19 cellular contexts compared by ENCODE assay signal in the genomic region with DNA sequence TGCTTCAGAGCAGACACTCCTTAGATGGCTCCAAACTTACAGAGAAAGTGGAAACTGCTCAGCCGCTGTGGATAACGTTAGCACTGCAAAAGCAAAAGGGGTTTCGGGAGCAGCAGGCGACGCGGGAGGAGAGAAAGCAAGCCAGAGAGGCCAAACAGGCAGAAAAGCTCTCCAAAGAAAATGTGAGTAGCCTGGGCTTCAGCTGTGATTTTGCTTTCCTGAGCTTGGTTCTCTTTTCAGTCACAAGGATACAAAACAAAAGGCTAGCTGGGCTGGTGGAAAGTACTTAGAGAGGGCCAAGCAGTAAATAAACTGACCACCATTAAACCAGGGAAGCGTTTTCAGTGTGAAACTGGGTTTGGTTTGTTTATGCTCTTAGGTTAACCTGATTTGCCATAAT.
"Had no signal": no experiment of that assay in that cellular context is flagged by ENCODE, and none has a peak within 500 bp of the region (broad histone marks: within the 10 kb centered on the region; RNA-seq: fewer than 3 reads in every experiment).

No MANE protein-coding gene starts in this region.

- H3K4me1 ChIP-seq: foreskin keratinocyte, lower lobe of right lung, pancreas, thyroid gland had no signal

- H3K9me3 Mint-ChIP-seq: activated CD4-positive, alpha-beta memory T cell treated with anti-CD3 and anti-CD28 coated beads, Interleukin-2, amount 10 ng/mL, durations not matched to agents 7 days and 5 days; activated naive CD4-positive, alpha-beta T cell treated with anti-CD3 and anti-CD28 coated beads, Interleukin-2, amount 10 ng/mL, durations not matched to agents 7 days and 5 days; activated naive CD8-positive, alpha-beta T cell treated with anti-CD3 and anti-CD28 coated beads, Interleukin-2, amount 50 U/mL, for 24 hours; activated T-cell treated with anti-CD3 and anti-CD28 coated beads, Interleukin-2, amount 50 U/mL, for 24 hours; activated T-helper 2 cell treated with anti-CD3 and anti-CD28 coated beads, Interferon-gamma antibody, Interleukin-2, Interleukin-4, amounts not matched to agents 10 μg/mL and 5 μg/mL and 100 μg/mL, durations not matched to agents 14 hours and 24 hours and 36 hours; stimulated activated naive B cell treated with anti-CD40 and anti-IgM and Interleukin-4, amounts not matched to agents 10 μg/mL and 1 μg/mL and 100 μg/mL, for 72 hours had no signal

- ATAC-seq: activated CD4-positive, alpha-beta T cell treated with anti-CD3 and anti-CD28 coated beads for 36 hours; activated naive CD8-positive, alpha-beta T cell treated with anti-CD3 and anti-CD28 coated beads, Interleukin-2, amount 50 U/mL, for 24 hours; foreskin keratinocyte; lower lobe of right lung; pancreas; stimulated activated naive B cell treated with anti-CD40 and anti-IgM and Interleukin-4, amounts not matched to agents 10 μg/mL and 1 μg/mL and 100 μg/mL, for 72 hours had no signal

- H3K36me3 ChIP-seq: lower lobe of right lung, pancreas, thyroid gland had no signal

- H3K27ac ChIP-seq: epithelial cell of prostate, foreskin keratinocyte, lower lobe of right lung, pancreas, thyroid gland had no signal

- H3K27me3 ChIP-seq: foreskin keratinocyte, pancreas, thyroid gland had no signal

- H3K36me3 Mint-ChIP-seq: activated naive CD4-positive, alpha-beta T cell treated with anti-CD3 and anti-CD28 coated beads, Interleukin-2, amount 10 ng/mL, durations not matched to agents 7 days and 5 days; stimulated activated naive B cell treated with anti-CD40 and anti-IgM and Interleukin-4, amounts not matched to agents 10 μg/mL and 1 μg/mL and 100 μg/mL, for 72 hours had no signal

- H3K9me3 ChIP-seq: lower lobe of right lung, pancreas, thyroid gland had no signal

- H3K4me3 ChIP-seq: lower lobe of right lung, pancreas, thyroid gland had no signal

- H3K4me3 Mint-ChIP-seq: activated CD4-positive, alpha-beta memory T cell treated with anti-CD3 and anti-CD28 coated beads, Interleukin-2, amount 10 ng/mL, durations not matched to agents 7 days and 5 days; activated CD4-positive, alpha-beta T cell treated with anti-CD3 and anti-CD28 coated beads for 36 hours; activated naive CD4-positive, alpha-beta T cell treated with anti-CD3 and anti-CD28 coated beads, Interleukin-2, amount 10 ng/mL, durations not matched to agents 7 days and 5 days; activated naive CD8-positive, alpha-beta T cell treated with anti-CD3 and anti-CD28 coated beads, Interleukin-2, amount 50 U/mL, for 24 hours; activated T-cell treated with anti-CD3 and anti-CD28 coated beads, Interleukin-2, amount 50 U/mL, for 24 hours; stimulated activated naive B cell treated with anti-CD40 and anti-IgM and Interleukin-4, amounts not matched to agents 10 μg/mL and 1 μg/mL and 100 μg/mL, for 72 hours had no signal

- DNase-seq: activated CD4-positive, alpha-beta memory T cell treated with anti-CD3 and anti-CD28 coated beads, Interleukin-2, amount 10 ng/mL, durations not matched to agents 7 days and 5 days; activated CD4-positive, alpha-beta T cell treated with anti-CD3 and anti-CD28 coated beads for 36 hours; activated naive CD4-positive, alpha-beta T cell treated with anti-CD3 and anti-CD28 coated beads, Interleukin-2, amount 10 ng/mL, durations not matched to agents 7 days and 5 days; activated naive CD8-positive, alpha-beta T cell treated with anti-CD3 and anti-CD28 coated beads, Interleukin-2, amount 50 U/mL, for 24 hours; activated T-cell treated with anti-CD3 and anti-CD28 coated beads, Interleukin-2, amount 50 U/mL, for 24 hours; aorta; dermis blood vessel endothelial cell; foreskin keratinocyte; glutamatergic neuron; lower lobe of right lung; pancreas; stimulated activated naive B cell treated with anti-CD40 and anti-IgM and Interleukin-4, amounts not matched to agents 10 μg/mL and 1 μg/mL and 100 μg/mL, for 72 hours; SW 1271; T-helper 2 cell; thyroid gland had no signal

- H3K27me3 Mint-ChIP-seq: activated CD4-positive, alpha-beta memory T cell treated with anti-CD3 and anti-CD28 coated beads, Interleukin-2, amount 10 ng/mL, durations not matched to agents 7 days and 5 days; activated naive CD8-positive, alpha-beta T cell treated with anti-CD3 and anti-CD28 coated beads, Interleukin-2, amount 50 U/mL, for 24 hours; stimulated activated naive B cell treated with anti-CD40 and anti-IgM and Interleukin-4, amounts not matched to agents 10 μg/mL and 1 μg/mL and 100 μg/mL, for 72 hours had no signal

- FAIRE-seq: islet of Langerhans, pancreas, TTC549 had no signal

- H3K4me1 Mint-ChIP-seq: activated CD4-positive, alpha-beta memory T cell treated with anti-CD3 and anti-CD28 coated beads, Interleukin-2, amount 10 ng/mL, durations not matched to agents 7 days and 5 days; activated naive CD4-positive, alpha-beta T cell treated with anti-CD3 and anti-CD28 coated beads, Interleukin-2, amount 10 ng/mL, durations not matched to agents 7 days and 5 days; activated naive CD8-positive, alpha-beta T cell treated with anti-CD3 and anti-CD28 coated beads, Interleukin-2, amount 50 U/mL, for 24 hours; stimulated activated naive B cell treated with anti-CD40 and anti-IgM and Interleukin-4, amounts not matched to agents 10 μg/mL and 1 μg/mL and 100 μg/mL, for 72 hours had no signal

- H3K27ac Mint-ChIP-seq: activated CD4-positive, alpha-beta memory T cell treated with anti-CD3 and anti-CD28 coated beads, Interleukin-2, amount 10 ng/mL, durations not matched to agents 7 days and 5 days; activated CD4-positive, alpha-beta T cell treated with anti-CD3 and anti-CD28 coated beads for 36 hours; activated naive CD4-positive, alpha-beta T cell treated with anti-CD3 and anti-CD28 coated beads, Interleukin-2, amount 10 ng/mL, durations not matched to agents 7 days and 5 days; activated naive CD8-positive, alpha-beta T cell treated with anti-CD3 and anti-CD28 coated beads, Interleukin-2, amount 50 U/mL, for 24 hours; activated T-cell treated with anti-CD3 and anti-CD28 coated beads, Interleukin-2, amount 50 U/mL, for 24 hours; activated T-helper 2 cell treated with anti-CD3 and anti-CD28 coated beads, Interferon-gamma antibody, Interleukin-2, Interleukin-4, amounts not matched to agents 10 μg/mL and 5 μg/mL and 100 μg/mL, durations not matched to agents 14 hours and 24 hours and 36 hours; stimulated activated naive B cell treated with anti-CD40 and anti-IgM and Interleukin-4, amounts not matched to agents 10 μg/mL and 1 μg/mL and 100 μg/mL, for 72 hours had no signal
